15 cellular contexts compared by ENCODE assay signal in the genomic region with DNA sequence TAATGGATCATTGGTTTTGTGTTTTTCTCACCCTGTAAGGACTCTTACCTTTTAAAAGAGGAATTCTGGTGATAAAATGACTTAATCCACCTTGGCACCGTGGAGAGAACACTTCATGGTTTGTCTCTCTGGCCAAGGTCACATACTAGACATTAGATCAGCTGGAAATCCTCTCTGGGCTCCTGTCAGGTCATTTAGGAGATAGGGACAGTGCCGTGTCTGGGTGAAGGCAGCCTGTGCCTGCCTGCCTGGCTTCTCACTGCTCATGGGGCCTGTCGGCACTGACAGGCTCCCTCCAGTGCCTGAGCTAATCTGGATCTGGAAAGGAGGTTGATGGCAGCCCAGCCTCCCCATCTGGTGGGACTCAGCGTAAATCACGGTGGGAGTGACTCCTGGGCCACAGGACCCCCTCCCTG. TPM values are rescaled to one million over a fixed set of nuclear protein-coding genes. Genes with fewer than 3 reads are reported as not detected.
DNase-seq lines count a peak whose midpoint lies in the region; ATAC-seq and TF ChIP-seq lines count a peak whose summit lies in the region.
"Had no signal": no experiment of that assay in that cellular context is flagged by ENCODE, and none has a peak within 500 bp of the region (broad histone marks: within the 10 kb centered on the region; RNA-seq: fewer than 3 reads in every experiment).

No MANE protein-coding gene starts in this region.

- H3K27ac ChIP-seq in lower lobe of right lung = no peak overlapping the region
- no peak overlapping the region for H3K27ac ChIP-seq in thyroid gland
- H3K27ac ChIP-seq: dorsolateral prefrontal cortex had no signal

- H3K4me1 ChIP-seq in lower lobe of right lung (peaks cover 10% of the 10 kb centered on the region), thyroid gland (peaks cover 11 to 23% of the 10 kb centered on the region in 2 donors)

- no peak overlapping the region for H3K4me3 ChIP-seq in lower lobe of right lung
- no peak overlapping the region for H3K4me3 ChIP-seq in thyroid gland (replicated peaks in 1 of 3)
- H3K4me3 ChIP-seq: dorsolateral prefrontal cortex had no signal

- H3K36me3 ChIP-seq in lower lobe of right lung = no peaks in the 10 kb centered on the region
- no peaks in the 10 kb centered on the region for H3K36me3 ChIP-seq in thyroid gland

- H3K27me3 ChIP-seq in lower lobe of right lung (ENCODE audit: low read depth) = no peaks in the 10 kb centered on the region
- H3K27me3 ChIP-seq in thyroid gland = no peaks in the 10 kb centered on the region
- H3K27me3 ChIP-seq: dorsolateral prefrontal cortex had no signal

- TF ChIP-seq CTCF in lower lobe of right lung (IDR thresholded peaks at IDR 0.05) (no peak), thyroid gland (IDR thresholded peaks at IDR 0.05) (no peak)

- WGBS in thyroid gland, 2 donors = 58 to 71% methylated on average over 5 of the region's 5 CpGs

- intact Hi-C loops in lower lobe of right lung (cut with DNase I) (no loop called here), thyroid gland (cut with DNase I) (no loop called here)

- no peaks in the 10 kb centered on the region for H3K9me3 ChIP-seq in lower lobe of right lung
- H3K9me3 ChIP-seq in thyroid gland = no peaks in the 10 kb centered on the region

- DNase-seq in NCI-H69 (lab: John Stamatoyannopoulos, UW) = peak; percentile 29
- DNase-seq in glomerular visceral epithelial cell (ENCODE audit: extremely low spot score) = peak; percentile 25
- no peak for DNase-seq in lower lobe of right lung
- peak; percentile 7 to 10 for DNase-seq in thyroid gland
- DNase-seq in NCI-H2081 (lab: John Stamatoyannopoulos, UW) = no peak
- no peak for DNase-seq in UCSD-AML1 (lab: John Stamatoyannopoulos, UW; ENCODE audit: unreplicated experiment)
- no peak for DNase-seq in stimulated activated CD4-positive, alpha-beta T cell treated with anti-CD3 and anti-CD28 coated beads, Interleukin-1b, Interleukin-23, amount 100 ng/mL, for 48 hours
- DNase-seq: activated CD4-positive, alpha-beta T cell treated with anti-CD3 and anti-CD28 coated beads, Interleukin-2, amount 10 ng/mL, durations not matched to agents 7 days and 5 days; activated T-cell treated with anti-CD3 and anti-CD28 coated beads, Interleukin-2, amount 50 U/mL, for 48 hours; amygdala; dorsolateral prefrontal cortex; immature natural killer cell; Kasumi-1; OCI-M1 had no signal

- ATAC-seq in lower lobe of right lung (peak; percentile 34 to 41), HG02885 (IDR thresholded peaks at IDR 0.05; ENCODE audit: poor library complexity, unreplicated experiment) (no peak)

- no peak for TF ChIP-seq POLR2A in thyroid gland (IDR thresholded peaks at IDR 0.05)

RNA-seq across cellular contexts. Expression of a gene that starts 5.7 kb away (rescaled TPM):
- total RNA-seq in lower lobe of right lung = 16.5 TPM
- 10 to 100 TPM; 43.7 to 76.1 (median 51.0) TPM for total RNA-seq in thyroid gland

Comparison
In these comparisons a context has a peak if more than half of its experiments do, and no peak if none do; other contexts are left out.
1. DNase-seq: peak in NCI-H69 (single experiment), glomerular visceral epithelial cell (single experiment) and thyroid gland (2 of 2); none in lower lobe of right lung (single experiment), NCI-H2081 (0 of 2), UCSD-AML1 (single experiment) and stimulated activated CD4-positive, alpha-beta T cell treated with anti-CD3 and anti-CD28 coated beads, Interleukin-1b, Interleukin-23, amount 100 ng/mL, for 48 hours (single experiment).